ENCODE assay signal across 27 cellular contexts in genomic region chr20:44416082-44416715, GRCh38.
"Had no signal": no experiment of that assay in that cellular context is flagged by ENCODE, and none has a peak within 500 bp of the region (broad histone marks: within the 10 kb centered on the region; RNA-seq: fewer than 3 reads in every experiment).

No MANE protein-coding gene starts in this region.

- H3K4me2 ChIP-seq: smooth muscle cell had no signal

- H3K9ac ChIP-seq: parathyroid adenoma had no signal

- DNase-seq: colonic mucosa; effector memory CD4-positive, alpha-beta T cell; foreskin keratinocyte; hippocampal formation; left cardiac atrium; mesenchymal stem cell; naive thymus-derived CD4-positive, alpha-beta T cell; stimulated activated CD4-positive, alpha-beta T cell treated with anti-CD3 and anti-CD28 coated beads, Interleukin-12 subunit alpha, Interleukin-12 subunit beta, amount 100 ng/mL, for 4 hours; stimulated activated CD4-positive, alpha-beta T cell treated with anti-CD3 and anti-CD28 coated beads, Interleukin-1b, Interleukin-23, amount 100 ng/mL, for 48 hours; stimulated activated CD4-positive, alpha-beta T cell treated with anti-CD3 and anti-CD28 coated beads, Interleukin-4, amount 100 ng/mL, for 1 hour; stimulated activated CD8-positive, alpha-beta memory T cell treated with anti-CD3 and anti-CD28 coated beads, Interleukin-4, amount 100 ng/mL, for 48 hours; stimulated activated naive CD4-positive, alpha-beta T cell; stimulated activated naive CD8-positive, alpha-beta T cell treated with anti-CD3 and anti-CD28 coated beads, Interleukin-15, amount 100 ng/mL, for 72 hours; transverse colon; upper lobe of right lung had no signal

- H3K27me3 ChIP-seq: colonic mucosa, transverse colon, vagina had no signal

- H3K4me3 ChIP-seq: colonic mucosa, esophagus muscularis mucosa, gastroesophageal sphincter, heart left ventricle, prostate gland, right atrium auricular region, smooth muscle cell, suprapubic skin, transverse colon, upper lobe of right lung, vagina had no signal

- ATAC-seq: foreskin keratinocyte; gastroesophageal sphincter; heart left ventricle; left cardiac atrium; naive thymus-derived CD4-positive, alpha-beta T cell; stimulated activated naive CD8-positive, alpha-beta T cell treated with anti-CD3 and anti-CD28 coated beads, Interleukin-15, amount 100 ng/mL, for 72 hours; upper lobe of right lung had no signal

- H2AFZ ChIP-seq: parathyroid adenoma had no signal

- FAIRE-seq: endothelial cell of umbilical vein, islet of Langerhans had no signal

- H3K79me2 ChIP-seq: parathyroid adenoma had no signal

- H3K4me1 ChIP-seq: colonic mucosa, esophagus muscularis mucosa, foreskin keratinocyte, gastroesophageal sphincter, heart left ventricle, parathyroid adenoma, prostate gland, right atrium auricular region, suprapubic skin, upper lobe of right lung, vagina had no signal

- H3K9me3 ChIP-seq: colonic mucosa, esophagus muscularis mucosa, gastroesophageal sphincter, heart left ventricle, neutrophil, prostate gland, right atrium auricular region, suprapubic skin, transverse colon, upper lobe of right lung, vagina had no signal

- H3K36me3 ChIP-seq: colonic mucosa, esophagus muscularis mucosa, gastroesophageal sphincter, heart left ventricle, neutrophil, prostate gland, right atrium auricular region, suprapubic skin, upper lobe of right lung, vagina had no signal

- H3K27ac ChIP-seq: colonic mucosa, esophagus muscularis mucosa, foreskin keratinocyte, gastroesophageal sphincter, heart left ventricle, neutrophil, parathyroid adenoma, prostate gland, right atrium auricular region, suprapubic skin, transverse colon, upper lobe of right lung, vagina had no signal
